ENCODE assay signal across 11 cellular contexts in genomic region chr19:9883231-9883758, GRCh38. TPM values are rescaled to one million over a fixed set of nuclear protein-coding genes. Genes with fewer than 3 reads are reported as not detected.
DNase-seq lines count a peak whose midpoint lies in the region; ATAC-seq and TF ChIP-seq lines count a peak whose summit lies in the region.
"Had no signal": no experiment of that assay in that cellular context is flagged by ENCODE, and none has a peak within 500 bp of the region (broad histone marks: within the 10 kb centered on the region; RNA-seq: fewer than 3 reads in every experiment).

No MANE protein-coding gene starts in this region.

- WGBS in mammary epithelial cell (ENCODE audit: low coverage, missing lambda C conversion rate) = 21% methylated on average over 10 of the region's 10 CpGs

- H3K4me3 ChIP-seq in mammary epithelial cell (replicated peaks in 1 of 3; ENCODE audit: insufficient read depth in 1 of 3, low read depth in 2 of 3, low read length in 3 of 3) = no peak overlapping the region
- no peak overlapping the region for H3K4me3 ChIP-seq in osteoblast (ENCODE audit: insufficient read depth, low read length)
- H3K4me3 ChIP-seq in upper lobe of right lung = no peak overlapping the region

- intact Hi-C loops in mammary epithelial cell (cut with micrococcal nuclease) = no loop called here
- intact Hi-C loops in upper lobe of right lung (cut with DNase I) = no loop called here

- H3K36me3 ChIP-seq in mammary epithelial cell (ENCODE audit: insufficient read depth, low read length) (no peaks in the 10 kb centered on the region), osteoblast (ENCODE audit: insufficient read depth, low read length) (no peaks in the 10 kb centered on the region), upper lobe of right lung (no peaks in the 10 kb centered on the region)

- ATAC-seq in GM21381 (IDR thresholded peaks at IDR 0.05; ENCODE audit: unreplicated experiment) (no peak), upper lobe of right lung (no peak)

- CTCF ChIA-PET in mammary epithelial cell (lab: Charles Lee; ENCODE audit: low non-redundant PET) = no interaction called here

- DNase-seq in LoVo (ENCODE audit: low spot score) (peak; percentile 17), NCI-H345 (lab: John Stamatoyannopoulos, UW) (peak; percentile 50), mammary epithelial cell (peak; percentile 55), osteoblast (ENCODE audit: insufficient read length, low spot score, missing footprints) (peak; percentile 54), cerebellar nuclear complex (lab: John Stamatoyannopoulos, UW) (no peak), upper lobe of right lung (no peak)
- DNase-seq in activated CD8-positive, alpha-beta memory T cell treated with anti-CD3 and anti-CD28 coated beads, Interleukin-2, amount 50 U/mL, for 48 hours = no peak
- DNase-seq: amniotic stem cell; CD4-positive, alpha-beta memory T cell; Kasumi-1 had no signal

- no peak overlapping the region for H3K9ac ChIP-seq in mammary epithelial cell (ENCODE audit: insufficient read depth, low read length)

- BruUV-seq in mammary epithelial cell (replicated peaks; lab: Mats Ljungman, UMichigan) = no TSS peak

- H3K4me1 ChIP-seq in mammary epithelial cell (ENCODE audit: insufficient read depth, low read length) (peaks cover 10% of the 10 kb centered on the region), osteoblast (ENCODE audit: insufficient read depth, low read length) (no peaks in the 10 kb centered on the region), upper lobe of right lung (no peaks in the 10 kb centered on the region)

- H3K79me2 ChIP-seq in mammary epithelial cell (ENCODE audit: insufficient read depth, low read length) (no peaks in the 10 kb centered on the region), osteoblast (ENCODE audit: insufficient read depth, low read length) (no peaks in the 10 kb centered on the region)

- no peaks in the 10 kb centered on the region for H3K27me3 ChIP-seq in mammary epithelial cell (ENCODE audit: insufficient read depth, low read length)
- no peaks in the 10 kb centered on the region for H3K27me3 ChIP-seq in osteoblast (ENCODE audit: insufficient read depth, low read length)
- no peaks in the 10 kb centered on the region for H3K27me3 ChIP-seq in upper lobe of right lung

- H3K4me2 ChIP-seq in mammary epithelial cell (ENCODE audit: insufficient read depth, low read depth, low read length) (no peak overlapping the region), osteoblast (ENCODE audit: insufficient read depth, low read length) (no peak overlapping the region)

- in situ Hi-C loops in mammary epithelial cell (cut with MboI; ENCODE audit: low sequenced_read_pairs in 2 of 2) = no loop called here

- TF ChIP-seq CTCF in mammary epithelial cell (conservative IDR thresholded peaks at IDR 0.05 in 1 of 2, IDR thresholded peaks at IDR 0.05 in 1 of 2; ENCODE audit: extremely low read depth in 1 of 2, insufficient read depth in 1 of 2, low read depth in 1 of 2, low read length in 2 of 2) = no peak
- no peak for TF ChIP-seq CTCF in osteoblast (IDR thresholded peaks at IDR 0.05; ENCODE audit: extremely low read depth, low read depth, low read length)
- no peak for TF ChIP-seq CTCF in upper lobe of right lung (IDR thresholded peaks at IDR 0.05)

- dilution Hi-C loops in mammary epithelial cell (cut with HindIII; ENCODE audit: low sequenced_read_pairs) = no loop called here

- peak overlapping the region; percentile 42 for H2AFZ ChIP-seq in mammary epithelial cell (ENCODE audit: low read depth, low read length)
- H2AFZ ChIP-seq in osteoblast (ENCODE audit: low read length) = no peak overlapping the region

- no peaks in the 10 kb centered on the region for H4K20me1 ChIP-seq in mammary epithelial cell (ENCODE audit: insufficient read depth, low read length)
- H4K20me1 ChIP-seq in osteoblast (ENCODE audit: insufficient read depth, low read length) = no peaks in the 10 kb centered on the region

- H3K27ac ChIP-seq in mammary epithelial cell (ENCODE audit: insufficient read depth, low read depth, low read length) (no peak overlapping the region), osteoblast (ENCODE audit: low read depth, low read length) (no peak overlapping the region), upper lobe of right lung (no peak overlapping the region)

- no peaks in the 10 kb centered on the region for H3K9me3 ChIP-seq in mammary epithelial cell (replicated peaks; ENCODE audit: insufficient read depth, low read length)
- H3K9me3 ChIP-seq in osteoblast (ENCODE audit: low read depth, low read length) = no peaks in the 10 kb centered on the region
- H3K9me3 ChIP-seq in upper lobe of right lung = no peaks in the 10 kb centered on the region

RNA-seq across cellular contexts. Expression of gene PIN1, which starts 48.2 kb away (rescaled TPM):
- total RNA-seq in mammary epithelial cell = 10 to 100 TPM; 50.3 to 77.4 TPM
- 74.0 TPM for polyA plus RNA-seq in mammary epithelial cell
- 23.3 TPM for polyA minus RNA-seq in mammary epithelial cell
- 53.9 and 62.6 TPM in 2 replicates for total RNA-seq in osteoblast
- 50.3 TPM for total RNA-seq in upper lobe of right lung

RNA-seq across cellular contexts. Expression of gene OLFM2, which starts 53.0 kb away (rescaled TPM):
- total RNA-seq in mammary epithelial cell (1 to 10 TPM; 2.0 to 6.8 TPM), osteoblast (0.29 and 0.72 TPM in 2 replicates), upper lobe of right lung (14.6 TPM)
- 0.91 TPM for polyA plus RNA-seq in mammary epithelial cell
- not detected for polyA minus RNA-seq in mammary epithelial cell

RNA-seq across cellular contexts. Expression of gene UBL5, which starts 55.6 kb away (rescaled TPM):
- total RNA-seq in mammary epithelial cell (100 to 1,000 TPM; 125 to 305 TPM), osteoblast (82.5 and 111 TPM in 2 replicates), upper lobe of right lung (220 TPM)
- 819 TPM for polyA plus RNA-seq in mammary epithelial cell
- polyA minus RNA-seq in mammary epithelial cell = 55.2 TPM

Comparison
In these comparisons a context has a peak if more than half of its experiments do, and no peak if none do; other contexts are left out.
1. DNase-seq: peak in LoVo (single experiment), NCI-H345 (single experiment), mammary epithelial cell (single experiment) and osteoblast (single experiment); none in cerebellar nuclear complex (0 of 2), upper lobe of right lung (single experiment) and activated CD8-positive, alpha-beta memory T cell treated with anti-CD3 and anti-CD28 coated beads, Interleukin-2, amount 50 U/mL, for 48 hours (single experiment).